Comparison of ENCODE assay signal across 25 cellular contexts in the genomic region with DNA sequence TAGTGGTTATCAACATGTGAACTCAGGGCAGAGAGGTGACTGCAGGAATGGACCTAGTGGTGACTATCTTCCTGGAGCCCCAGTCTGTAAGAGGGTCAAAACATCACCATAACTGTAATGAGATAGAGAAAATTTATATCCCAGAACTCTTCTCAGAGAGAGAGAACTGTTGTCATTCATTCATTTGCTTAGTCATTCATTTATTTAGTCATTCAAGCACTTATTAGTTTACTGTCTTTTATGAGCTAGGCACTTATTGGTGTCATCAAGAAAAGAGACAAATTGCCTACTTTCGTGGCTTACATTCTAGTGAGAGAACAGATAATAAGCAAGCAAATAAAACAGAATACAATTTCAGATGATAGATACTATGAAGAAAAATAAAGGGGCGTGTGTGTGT. TPM values are rescaled to one million over a fixed set of nuclear protein-coding genes. Genes with fewer than 3 reads are reported as not detected.
"Had no signal": no experiment of that assay in that cellular context is flagged by ENCODE, and none has a peak within 500 bp of the region (broad histone marks: within the 10 kb centered on the region; RNA-seq: fewer than 3 reads in every experiment).

No MANE protein-coding gene starts in this region.

- H3K4me2 ChIP-seq: hepatocyte had no signal

- H3K9me3 ChIP-seq: colonic mucosa, gastroesophageal sphincter, heart left ventricle, prostate gland, right atrium auricular region, sigmoid colon, stomach, thyroid gland, vagina had no signal

- H3K27me3 ChIP-seq: colonic mucosa, thyroid gland, vagina had no signal

- FAIRE-seq: kidney had no signal

- ATAC-seq: naive thymus-derived CD4-positive, alpha-beta T cell; stimulated activated effector memory CD8-positive, alpha-beta T cell treated with anti-CD3 and anti-CD28 coated beads, Interleukin-12 subunit alpha, Interleukin-12 subunit beta, amount 100 ng/mL, for 72 hours had no signal

- H3K4me1 ChIP-seq: colonic mucosa, gastroesophageal sphincter, prostate gland, right atrium auricular region, sigmoid colon, vagina had no signal

- H3K27ac ChIP-seq: colonic mucosa, epithelial cell of prostate, gastroesophageal sphincter, heart left ventricle, hepatocyte, prostate gland, right atrium auricular region, sigmoid colon, stomach, thyroid gland, vagina had no signal

- H3K4me3 ChIP-seq: colonic mucosa, gastroesophageal sphincter, heart left ventricle, hepatocyte, lung, prostate gland, right atrium auricular region, sigmoid colon, stomach, thyroid gland, vagina had no signal

- DNase-seq: colonic mucosa; effector CD8-positive, alpha-beta T cell; endodermal cell; foreskin fibroblast; heart left ventricle; kidney; midbrain; naive thymus-derived CD4-positive, alpha-beta T cell; nephron progenitor cell; nucleus accumbens; sigmoid colon; stimulated activated CD4-positive, alpha-beta T cell treated with anti-CD3 and anti-CD28 coated beads, Interleukin-2, amount 100 ng/mL, for 24 hours; stimulated activated CD4-positive, alpha-beta T cell treated with anti-CD3 and anti-CD28 coated beads, Interleukin-4, amount 100 ng/mL, for 24 hours; stimulated activated naive CD4-positive, alpha-beta T cell treated with Interleukin-2 at 50 U/mL for 16 hours; stomach; thyroid gland; trophoblast cell had no signal

- H3K36me3 ChIP-seq: colonic mucosa, gastroesophageal sphincter, heart left ventricle, prostate gland, right atrium auricular region, sigmoid colon, stomach, thyroid gland, vagina had no signal

RNA-seq across cellular contexts. Expression of a gene that starts 59.5 kb away (rescaled TPM):
- polyA plus RNA-seq: naive thymus-derived CD4-positive, alpha-beta T cell had no signal
